ENCODE assay signal across 8 cellular contexts in the genomic region with DNA sequence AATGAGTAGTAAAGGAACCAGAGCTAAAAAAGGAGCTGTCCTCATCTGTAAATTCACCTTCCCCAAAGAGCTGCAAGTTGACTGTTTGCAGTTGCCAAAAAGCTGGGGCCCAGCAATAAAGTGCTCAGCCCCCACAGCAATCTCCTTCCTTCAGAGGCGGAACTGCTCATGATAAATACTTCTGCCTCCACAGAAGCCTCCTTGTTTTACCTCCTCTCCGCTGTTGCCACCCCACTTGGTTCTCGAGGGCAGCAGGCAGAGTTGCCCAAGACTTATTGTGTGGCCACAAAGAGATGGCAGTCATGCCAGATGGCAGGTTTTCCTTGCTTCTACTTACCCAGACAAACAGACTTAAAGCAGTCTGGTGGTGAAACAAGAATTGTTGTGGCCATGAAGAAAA.
DNase-seq lines count a peak whose midpoint lies in the region; ATAC-seq, FAIRE-seq and TF ChIP-seq lines count a peak whose summit lies in the region.

No MANE protein-coding gene starts in this region.

- TF ChIP-seq CTCF in testis (IDR thresholded peaks at IDR 0.05) (no peak), OCI-LY7 (conservative IDR thresholded peaks at IDR 0.05; ENCODE audit: low read length) (no peak)

- no peaks in the 10 kb centered on the region for H3K27me3 Mint-ChIP-seq in activated CD4-positive, alpha-beta memory T cell treated with anti-CD3 and anti-CD28 coated beads for 36 hours

- H3K4me2 ChIP-seq in OCI-LY7 (ENCODE audit: low read length) = no peak overlapping the region

- no peak for TF ChIP-seq POLR2A in testis (IDR thresholded peaks at IDR 0.05)

- intact Hi-C loops in activated CD4-positive, alpha-beta memory T cell treated with anti-CD3 and anti-CD28 coated beads for 36 hours (cut with micrococcal nuclease) = no loop called here
- intact Hi-C loops in head of caudate nucleus (cut with DNase I) = no loop called here
- intact Hi-C loops in testis (cut with DNase I; ENCODE audit: low total_unique reads) = no loop called here
- intact Hi-C loops in OCI-LY7 (cut with micrococcal nuclease; ENCODE audit: unreplicated experiment) = no loop called here

- CTCF ChIA-PET in activated CD4-positive, alpha-beta memory T cell treated with anti-CD3 and anti-CD28 coated beads for 36 hours (lab: Charles Lee) = no interaction called here
- CTCF ChIA-PET in OCI-LY7 (lab: Charles Lee; ENCODE audit: unreplicated experiment) = no interaction called here

- H4K20me1 ChIP-seq in OCI-LY7 (ENCODE audit: insufficient read depth, low read length) = 0 out of 2 replicates have a peak, but pooled peaks cover 7% of the 10 kb centered on the region

- H3K9me3 ChIP-seq in testis = no peaks in the 10 kb centered on the region
- no peaks in the 10 kb centered on the region for H3K9me3 ChIP-seq in OCI-LY7 (ENCODE audit: low read length)

- no peaks in the 10 kb centered on the region for H3K9me2 ChIP-seq in OCI-LY7 (ENCODE audit: insufficient read depth, low read length)

- BruUV-seq in OCI-LY7 (replicated peaks; lab: Mats Ljungman, UMichigan) = no TSS peak

- no peak for ATAC-seq in GM19467 (IDR thresholded peaks at IDR 0.05; ENCODE audit: unreplicated experiment)

- H3K36me3 Mint-ChIP-seq in activated CD4-positive, alpha-beta memory T cell treated with anti-CD3 and anti-CD28 coated beads for 36 hours = no peaks in the 10 kb centered on the region

- FAIRE-seq in GM19239 (lab: Jason Lieb, UNC) = no peak

- H3K4me3 ChIP-seq in testis (no peak overlapping the region), OCI-LY7 (ENCODE audit: low read depth, low read length, poor library complexity, severe bottlenecking) (no peak overlapping the region)

- H2AFZ ChIP-seq in OCI-LY7 (ENCODE audit: low read length) = no peak overlapping the region

- H3K79me2 ChIP-seq in OCI-LY7 (ENCODE audit: insufficient read depth, low read depth, low read length) = no peaks in the 10 kb centered on the region

- peak overlapping the region in 1 of 2 donors; percentile 11 for H3K27ac ChIP-seq in testis
- no peak overlapping the region for H3K27ac ChIP-seq in OCI-LY7 (ENCODE audit: low read depth, low read length, poor library complexity, severe bottlenecking)

- peak overlapping the region; percentile 72 for H3K4me3 Mint-ChIP-seq in activated CD4-positive, alpha-beta memory T cell treated with anti-CD3 and anti-CD28 coated beads for 36 hours

- WGBS in testis, 2 donors = 35 to 47% methylated on average over 3 of the region's 3 CpGs

- H3K27ac Mint-ChIP-seq in activated CD4-positive, alpha-beta memory T cell treated with anti-CD3 and anti-CD28 coated beads for 36 hours = peak overlapping the region; percentile 64

- H3K9me3 Mint-ChIP-seq in activated CD4-positive, alpha-beta memory T cell treated with anti-CD3 and anti-CD28 coated beads for 36 hours = no peaks in the 10 kb centered on the region

- peak; percentile 24 for DNase-seq in activated T-cell treated with anti-CD3 and anti-CD28 coated beads, Interleukin-2, amount 50 U/mL, for 1 hour
- DNase-seq in activated T-cell treated with anti-CD3 and anti-CD28 coated beads for 4 hours (no peak), head of caudate nucleus (peak in 40 of 42 donors; percentile 22 to 86 (median 59)), testis (peak; percentile 27), OCI-LY7 (ENCODE audit: low spot score) (no peak), GM19239 (ENCODE audit: insufficient read length, low spot score) (no peak)
- peak; percentile 20 for DNase-seq in activated CD4-positive, alpha-beta memory T cell treated with anti-CD3 and anti-CD28 coated beads for 36 hours

- POLR2A ChIA-PET in activated CD4-positive, alpha-beta memory T cell treated with anti-CD3 and anti-CD28 coated beads for 36 hours (lab: Charles Lee) = no interaction called here
- POLR2A ChIA-PET in OCI-LY7 (lab: Charles Lee) = no interaction called here

- H3K36me3 ChIP-seq in testis (ENCODE audit: low read depth, missing control alignments) (no peaks in the 10 kb centered on the region), OCI-LY7 (ENCODE audit: insufficient read depth, low read length) (no peaks in the 10 kb centered on the region)

- no peaks in the 10 kb centered on the region for H3K27me3 ChIP-seq in testis

- H3K4me1 ChIP-seq in testis = peaks cover 22% of the 10 kb centered on the region
- H3K4me1 ChIP-seq in OCI-LY7 (ENCODE audit: insufficient read depth, low read length, poor library complexity, severe bottlenecking) = no peaks in the 10 kb centered on the region

- peaks cover 23% of the 10 kb centered on the region for H3K4me1 Mint-ChIP-seq in activated CD4-positive, alpha-beta memory T cell treated with anti-CD3 and anti-CD28 coated beads for 36 hours (ENCODE audit: low read depth)

Comparison
In these comparisons a context has a peak if more than half of its experiments do, and no peak if none do; other contexts are left out.
1. DNase-seq: peak in activated T-cell treated with anti-CD3 and anti-CD28 coated beads, Interleukin-2, amount 50 U/mL, for 1 hour (single experiment), activated CD4-positive, alpha-beta memory T cell treated with anti-CD3 and anti-CD28 coated beads for 36 hours (single experiment), head of caudate nucleus (40 of 42) and testis (single experiment); none in activated T-cell treated with anti-CD3 and anti-CD28 coated beads for 4 hours (single experiment), OCI-LY7 (single experiment) and GM19239 (single experiment).